In genomic region chr14:63682727-63683593, GRCh38 we compare ENCODE assay signal across 24 cellular contexts. TPM values are rescaled to one million over a fixed set of nuclear protein-coding genes. Genes with fewer than 3 reads are reported as not detected.
"Had no signal": no experiment of that assay in that cellular context is flagged by ENCODE, and none has a peak within 500 bp of the region (broad histone marks: within the 10 kb centered on the region; RNA-seq: fewer than 3 reads in every experiment).

No MANE protein-coding gene starts in this region.

- H3K27ac ChIP-seq: ascending aorta, body of pancreas, breast epithelium had no signal

- H3K4me1 ChIP-seq: ascending aorta, body of pancreas, breast epithelium had no signal

- ATAC-seq: activated CD8-positive, alpha-beta T cell treated with anti-CD3 and anti-CD28 coated beads for 36 hours; activated T-cell treated with anti-CD3 and anti-CD28 coated beads, Interleukin-2, amount 50 U/mL, for 72 hours; activated T-helper 17 cell treated with anti-CD3 and anti-CD28 coated beads, Interleukin-2, amount 50 U/mL, for 72 hours; body of pancreas had no signal

- H3K4me3 ChIP-seq: ascending aorta, body of pancreas, breast epithelium had no signal

- H3K36me3 ChIP-seq: breast epithelium had no signal

- DNase-seq: activated CD4-positive, alpha-beta T cell treated with anti-CD3 and anti-CD28 coated beads, Interleukin-2, amount 10 ng/mL, durations not matched to agents 24 days and 14 days; activated CD4-positive, alpha-beta T cell treated with anti-CD3 and anti-CD28 coated beads, Interleukin-2, amount 50 U/mL, for 4 hours; activated CD8-positive, alpha-beta T cell treated with anti-CD3 and anti-CD28 coated beads for 36 hours; activated gamma-delta T cell; activated naive CD4-positive, alpha-beta T cell treated with Interleukin-2 at 50 U/mL for 16 hours; activated naive CD8-positive, alpha-beta T cell treated with anti-CD3 and anti-CD28 coated beads, Interleukin-2, amount 10 ng/mL, durations not matched to agents 7 days and 5 days; activated T-cell treated with anti-CD3 and anti-CD28 coated beads, Interleukin-2, amount 50 U/mL, for 1 hour; activated T-cell treated with anti-CD3 and anti-CD28 coated beads, Interleukin-2, amount 50 U/mL, for 72 hours; amygdala; body of pancreas; NCI-H1105; NCI-H1417 treated with DMSO at 0.1 percent for 48 hours; NCI-H1930; NCI-H2081 treated with DMSO at 0.1 percent for 48 hours; NCI-H226; NCI-H524 treated with DMSO at 0.1 percent for 48 hours; Right ventricle myocardium superior; SW 1271; T-helper 1 cell; T-helper 2 cell; T-helper 9 cell had no signal

- H3K27me3 ChIP-seq: ascending aorta, body of pancreas, breast epithelium had no signal

- H3K9me3 ChIP-seq: ascending aorta, body of pancreas, breast epithelium had no signal

RNA-seq across cellular contexts. Expression of gene WDR89, which starts 41.3 kb away (rescaled TPM):
- total RNA-seq: ascending aorta had no signal
